8 cellular contexts compared by ENCODE assay signal in the genomic region with DNA sequence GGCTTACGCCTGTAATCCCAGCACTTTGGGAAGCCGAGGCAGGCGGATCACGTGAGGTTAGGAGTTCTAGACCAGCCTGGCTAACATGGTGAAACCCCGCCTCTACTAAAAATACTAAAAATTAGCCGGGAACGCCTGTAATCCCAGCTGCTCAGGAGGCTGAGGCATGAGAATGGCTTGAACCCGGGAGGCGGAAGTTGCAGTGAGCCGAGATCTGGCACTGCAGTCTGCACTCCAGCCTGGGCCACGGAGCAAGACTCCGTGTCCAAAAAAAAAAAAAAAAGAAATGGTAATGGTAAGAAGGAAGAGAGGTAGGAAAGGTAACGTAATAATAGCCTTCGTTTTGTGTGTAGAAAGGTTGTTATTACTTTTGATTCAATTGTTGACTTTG. TPM values are rescaled to one million over a fixed set of nuclear protein-coding genes. Genes with fewer than 3 reads are reported as not detected.
DNase-seq lines count a peak whose midpoint lies in the region; ATAC-seq, FAIRE-seq and TF ChIP-seq lines count a peak whose summit lies in the region.

No MANE protein-coding gene starts in this region.

- POLR2A ChIA-PET in RWPE1 (lab: Yijun Ruan, JAX; ENCODE audit: low non-redundant PET), result no interaction called here

- 3 to 5% methylated on average over 14 of the region's 14 CpGs for WGBS in esophagus squamous epithelium, 2 donors
- 100% methylated on average over 2 of the region's 14 CpGs for WGBS in trophoblast cell (ENCODE audit: extremely low coverage, insufficient coverage, insufficient read length)

- peak overlapping the region; percentile 93 for H3K4me2 ChIP-seq in trophoblast cell (ENCODE audit: low read length)

- H3K4me3 ChIP-seq in esophagus squamous epithelium (peak overlapping the region; percentile 76 to 99 (median 86)), trophoblast cell (ENCODE audit: low read depth, low read length) (peak overlapping the region; percentile 100)

- H2BK5ac ChIP-seq in trophoblast cell (ENCODE audit: low read depth, low read length, poor library complexity), result no peak overlapping the region

- H3K79me2 ChIP-seq in trophoblast cell (ENCODE audit: control insufficient read depth, insufficient read depth, low read length, poor library complexity), result peaks cover 15% of the 10 kb centered on the region

- H3K18ac ChIP-seq in trophoblast cell (ENCODE audit: low read length), result no peak overlapping the region

- no peak overlapping the region for H2AFZ ChIP-seq in trophoblast cell (ENCODE audit: insufficient read depth, low read length, poor library complexity)

- H3K79me1 ChIP-seq in trophoblast cell (ENCODE audit: low read length), result peaks cover 14% of the 10 kb centered on the region

- DNase-seq in GM19239 (ENCODE audit: insufficient read length, low spot score) (no peak), RWPE1 (ENCODE audit: low spot score) (no peak), esophagus squamous epithelium (lab: John Stamatoyannopoulos, UW) (no peak), trophoblast cell (peak; percentile 6 to 42), HPDE6-E6E7 (ENCODE audit: extremely low spot score) (no peak), iPS-NIHi11 (ENCODE audit: low spot score) (no peak)

- no peak for TF ChIP-seq POLR2A in esophagus squamous epithelium (IDR thresholded peaks at IDR 0.05)

- no peak overlapping the region for H3K23ac ChIP-seq in trophoblast cell (ENCODE audit: low read length)

- no peaks in the 10 kb centered on the region for H3K9me3 ChIP-seq in esophagus squamous epithelium
- H3K9me3 ChIP-seq in trophoblast cell (ENCODE audit: insufficient read depth, low read depth, low read length), result peaks cover 2% of the 10 kb centered on the region

- no peak overlapping the region for H4K12ac ChIP-seq in trophoblast cell (ENCODE audit: low read depth, low read length)

- H3K27me3 ChIP-seq in esophagus squamous epithelium (no peaks in the 10 kb centered on the region), trophoblast cell (ENCODE audit: insufficient read depth, low read length) (no peaks in the 10 kb centered on the region)

- TF ChIP-seq CTCF in RWPE1 (conservative IDR thresholded peaks at IDR 0.05; ENCODE audit: low read depth), result no peak
- TF ChIP-seq CTCF in esophagus squamous epithelium (IDR thresholded peaks at IDR 0.05), result peak in 1 of 6 experiments; percentile 2

- peak; percentile 11 for FAIRE-seq in GM19239 (lab: Jason Lieb, UNC)

- H4K8ac ChIP-seq in trophoblast cell (ENCODE audit: low read depth, low read length), result no peak overlapping the region

- H3K9ac ChIP-seq in trophoblast cell (ENCODE audit: low read length), result no peak overlapping the region

- ATAC-seq in GM18520 (IDR thresholded peaks at IDR 0.05; ENCODE audit: unreplicated experiment) (no peak), GM19455 (IDR thresholded peaks at IDR 0.05; ENCODE audit: unreplicated experiment) (no peak)

- H3K36me3 ChIP-seq in esophagus squamous epithelium (peaks cover 15 to 43% (median 16%) of the 10 kb centered on the region in 3 donors), trophoblast cell (ENCODE audit: control insufficient read depth in 1 of 2, insufficient read depth in 2 of 2, low read length in 2 of 2) (peaks cover 19 to 26% of the 10 kb centered on the region in 2 experiments)

- H3K4ac ChIP-seq in trophoblast cell (ENCODE audit: low read depth, low read length), result peak overlapping the region; percentile 85

- H3K14ac ChIP-seq in trophoblast cell (ENCODE audit: low read length), result no peak overlapping the region

- H3K4me1 ChIP-seq in esophagus squamous epithelium (peaks cover 10 to 26% (median 15%) of the 10 kb centered on the region in 3 donors), trophoblast cell (ENCODE audit: control insufficient read depth in 1 of 2, insufficient read depth in 2 of 2, low read length in 2 of 2) (peaks cover 3% of the 10 kb centered on the region in 2 experiments)

- no peak overlapping the region for H2BK120ac ChIP-seq in trophoblast cell (ENCODE audit: insufficient read depth, low read length, poor library complexity)

- H2BK12ac ChIP-seq in trophoblast cell (ENCODE audit: low read length), result no peak overlapping the region

- intact Hi-C loops in esophagus squamous epithelium (cut with DNase I), result no loop called here

- no peak overlapping the region for H2AK5ac ChIP-seq in trophoblast cell (ENCODE audit: low read length)

- CTCF ChIA-PET in RWPE1 (lab: Yijun Ruan, JAX), result no interaction called here

- H3K27ac ChIP-seq in RWPE1 (peak overlapping the region; percentile 87), esophagus squamous epithelium (peak overlapping the region; percentile 95 to 96 (median 96)), trophoblast cell (ENCODE audit: low read depth, low read length) (no peak overlapping the region)

- no peak overlapping the region for H4K91ac ChIP-seq in trophoblast cell (ENCODE audit: low read depth, low read length)

RNA-seq across cellular contexts. Expression of gene HSPA14, which starts 1.2 kb away (rescaled TPM):
- total RNA-seq in esophagus squamous epithelium, result 10 to 100 TPM; 12.5 to 21.4 (median 13.1) TPM
- polyA plus RNA-seq in trophoblast cell (2013), result 20.9 and 21.3 TPM in 2 replicates

RNA-seq across cellular contexts. Expression of gene MSANTD7, which starts 1.2 kb away (rescaled TPM):
- total RNA-seq in esophagus squamous epithelium, result 1 to 10 TPM; 7.3 to 9.2 (median 8.2) TPM
- 11.5 and 12.0 TPM in 2 replicates for polyA plus RNA-seq in trophoblast cell (2013)

RNA-seq across cellular contexts. Expression of gene CDNF, which starts 1.5 kb away (rescaled TPM):
- total RNA-seq in esophagus squamous epithelium, result 1 to 10 TPM in 2 of 4 donors, not detected in 2; 1.1 to 1.3 TPM
- 0.86 and 1.1 TPM in 2 replicates for polyA plus RNA-seq in trophoblast cell (2013)

RNA-seq across cellular contexts. Expression of gene SUV39H2, which starts 39.4 kb away (rescaled TPM):
- total RNA-seq in esophagus squamous epithelium, result 10 to 100 TPM in 1 of 4 donors, 1 to 10 TPM in 3; 5.6 to 13.2 (median 8.9) TPM
- polyA plus RNA-seq in trophoblast cell (2013), result 23.7 and 26.0 TPM in 2 replicates

Comparison
In these comparisons a context has a peak if more than half of its experiments do, and no peak if none do; other contexts are left out.
1. DNase-seq: peak in trophoblast cell (2 of 2); none in GM19239 (single experiment), RWPE1 (single experiment), esophagus squamous epithelium (single experiment), HPDE6-E6E7 (single experiment) and iPS-NIHi11 (single experiment).